8 cellular contexts compared by ENCODE assay signal in the genomic region with DNA sequence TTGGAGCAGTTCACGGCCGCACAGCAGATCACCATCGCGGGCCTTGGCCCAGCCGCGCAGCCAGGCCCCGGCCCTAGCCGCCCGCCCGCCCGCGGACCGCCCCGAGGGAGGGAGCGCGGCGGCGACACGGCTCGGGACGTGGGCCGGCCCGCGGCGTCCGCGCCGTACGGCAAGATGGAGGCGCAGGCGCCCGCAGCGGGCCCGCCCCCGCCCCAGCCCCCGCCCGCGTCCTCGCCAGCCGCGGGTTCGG. TPM values are rescaled to one million over a fixed set of nuclear protein-coding genes. Genes with fewer than 3 reads are reported as not detected.
DNase-seq lines count a peak whose midpoint lies in the region; ATAC-seq and TF ChIP-seq lines count a peak whose summit lies in the region.

A gene with protein sequence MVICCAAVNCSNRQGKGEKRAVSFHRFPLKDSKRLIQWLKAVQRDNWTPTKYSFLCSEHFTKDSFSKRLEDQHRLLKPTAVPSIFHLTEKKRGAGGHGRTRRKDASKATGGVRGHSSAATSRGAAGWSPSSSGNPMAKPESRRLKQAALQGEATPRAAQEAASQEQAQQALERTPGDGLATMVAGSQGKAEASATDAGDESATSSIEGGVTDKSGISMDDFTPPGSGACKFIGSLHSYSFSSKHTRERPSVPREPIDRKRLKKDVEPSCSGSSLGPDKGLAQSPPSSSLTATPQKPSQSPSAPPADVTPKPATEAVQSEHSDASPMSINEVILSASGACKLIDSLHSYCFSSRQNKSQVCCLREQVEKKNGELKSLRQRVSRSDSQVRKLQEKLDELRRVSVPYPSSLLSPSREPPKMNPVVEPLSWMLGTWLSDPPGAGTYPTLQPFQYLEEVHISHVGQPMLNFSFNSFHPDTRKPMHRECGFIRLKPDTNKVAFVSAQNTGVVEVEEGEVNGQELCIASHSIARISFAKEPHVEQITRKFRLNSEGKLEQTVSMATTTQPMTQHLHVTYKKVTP (minus strand): TSS at position 176 of the 250 bp plus-strand sequence. CDS start 141 bp downstream, at position 35.

- H3K4me1 ChIP-seq in HUES48 (ENCODE audit: control insufficient read depth, insufficient read depth, low read length) (peaks cover 8% of the 10 kb centered on the region; the same call in 1 of the 2 replicates), fibroblast of lung (ENCODE audit: control insufficient read depth, extremely low read depth, insufficient read depth, low read length) (no peaks in the 10 kb centered on the region)

- POLR2A ChIA-PET in activated CD8-positive, alpha-beta T cell treated with anti-CD3 and anti-CD28 coated beads for 36 hours (lab: Charles Lee), result interaction anchor here (1.0 to 1.6 kb wide), 3 partner anchors 36 to 193 kb away, joined by 3 to 7 read pairs (median 3); no protein-coding TSS in a partner anchor

- H3K27ac ChIP-seq in HUES48 (ENCODE audit: low read depth, low read length), result peak within 1 kb of the TSS; percentile 99
- H3K27ac ChIP-seq in fibroblast of lung (ENCODE audit: insufficient read depth, low read length), result peak within 1 kb of the TSS; percentile 99

- H3K27me3 ChIP-seq in HUES48 (ENCODE audit: control insufficient read depth, insufficient read depth, low read length), result no peaks in the 10 kb centered on the region
- H3K27me3 ChIP-seq in fibroblast of lung (ENCODE audit: control insufficient read depth, insufficient read depth, low read length), result no peaks in the 10 kb centered on the region

- peaks cover 53% of the 10 kb centered on the region for H3K4me1 Mint-ChIP-seq in activated CD8-positive, alpha-beta T cell treated with anti-CD3 and anti-CD28 coated beads for 36 hours (ENCODE audit: low read depth)
- H3K4me1 Mint-ChIP-seq in nephron progenitor cell, result peaks cover 56% of the 10 kb centered on the region

- peak; percentile 51 for ATAC-seq in GM21515 (IDR thresholded peaks at IDR 0.05; ENCODE audit: unreplicated experiment)
- ATAC-seq in activated CD8-positive, alpha-beta T cell treated with anti-CD3 and anti-CD28 coated beads for 36 hours, result peak; percentile 59

- H2AFZ ChIP-seq in fibroblast of lung (ENCODE audit: low read length), result peak within 1 kb of the TSS; percentile 99

- no peaks in the 10 kb centered on the region for H4K20me1 ChIP-seq in fibroblast of lung (ENCODE audit: control insufficient read depth, extremely low read depth, insufficient read depth, low read length)

- H3K9me3 ChIP-seq in HUES48 (ENCODE audit: control insufficient read depth, insufficient read depth, low read length) (peaks cover 3% of the 10 kb centered on the region), fibroblast of lung (ENCODE audit: control insufficient read depth, insufficient read depth, low read depth, low read length) (no peaks in the 10 kb centered on the region)

- no peaks in the 10 kb centered on the region for H3K27me3 Mint-ChIP-seq in activated CD8-positive, alpha-beta T cell treated with anti-CD3 and anti-CD28 coated beads for 36 hours
- no peaks in the 10 kb centered on the region for H3K27me3 Mint-ChIP-seq in nephron progenitor cell (ENCODE audit: low read depth, poor library complexity)

- H3K9ac ChIP-seq in HUES48 (ENCODE audit: low read depth, low read length), result peak within 1 kb of the TSS; percentile 99
- H3K9ac ChIP-seq in fibroblast of lung (ENCODE audit: insufficient read depth, low read length), result peak within 1 kb of the TSS; percentile 99

- H3K4me3 ChIP-seq in HUES48 (ENCODE audit: low read depth, low read length) (peak within 1 kb of the TSS; percentile 100), fibroblast of lung (replicated peaks in 1 of 4; ENCODE audit: control extremely low read depth in 1 of 4, insufficient read depth in 1 of 4, low read depth in 3 of 4, low read length in 4 of 4) (peak within 1 kb of the TSS; percentile 85 to 95 (median 92))

- peak within 1 kb of the TSS; percentile 97 for H3K4me3 Mint-ChIP-seq in activated CD8-positive, alpha-beta T cell treated with anti-CD3 and anti-CD28 coated beads for 36 hours
- peak within 1 kb of the TSS; percentile 98 for H3K4me3 Mint-ChIP-seq in nephron progenitor cell

- peak within 1 kb of the TSS; percentile 92 for H3K27ac Mint-ChIP-seq in activated CD8-positive, alpha-beta T cell treated with anti-CD3 and anti-CD28 coated beads for 36 hours
- peak within 1 kb of the TSS; percentile 97 for H3K27ac Mint-ChIP-seq in nephron progenitor cell

- intact Hi-C loops in activated CD8-positive, alpha-beta T cell treated with anti-CD3 and anti-CD28 coated beads for 36 hours (cut with micrococcal nuclease), result no loop called here

- DNase-seq in GM03348 (ENCODE audit: low spot score), result peak; percentile 95
- DNase-seq in activated CD8-positive, alpha-beta T cell treated with anti-CD3 and anti-CD28 coated beads for 36 hours, result no peak
- no peak for DNase-seq in fibroblast of lung (ENCODE audit: low read depth in 2 of 2)
- DNase-seq in nephron progenitor cell, result peak; percentile 77
- no peak for DNase-seq in NCI-H82 treated with DMSO at 0.1 percent for 48 hours (lab: John Stamatoyannopoulos, UW; ENCODE audit: unreplicated experiment)
- DNase-seq in cerebellar nuclear complex (lab: John Stamatoyannopoulos, UW), result no peak

- TF ChIP-seq CTCF in activated CD8-positive, alpha-beta T cell treated with anti-CD3 and anti-CD28 coated beads for 36 hours (IDR thresholded peaks at IDR 0.05), result no peak
- TF ChIP-seq CTCF in fibroblast of lung (conservative IDR thresholded peaks at IDR 0.05 in 1 of 2, IDR thresholded peaks at IDR 0.05 in 1 of 2; ENCODE audit: low read depth in 1 of 2, low read length in 2 of 2) (no peak), nephron progenitor cell (IDR thresholded peaks at IDR 0.05) (no peak)

- peaks cover 79% of the 10 kb centered on the region for H3K79me2 ChIP-seq in fibroblast of lung (ENCODE audit: control insufficient read depth, insufficient read depth, low read length)

- H3K36me3 Mint-ChIP-seq in activated CD8-positive, alpha-beta T cell treated with anti-CD3 and anti-CD28 coated beads for 36 hours (ENCODE audit: low read depth), result peaks cover 40% of the 10 kb centered on the region
- H3K36me3 Mint-ChIP-seq in nephron progenitor cell (ENCODE audit: low read depth), result peaks cover 45% of the 10 kb centered on the region

- CTCF ChIA-PET in activated CD8-positive, alpha-beta T cell treated with anti-CD3 and anti-CD28 coated beads for 36 hours (lab: Charles Lee), result interaction anchor here (2.0 kb wide), 1 partner anchor 26 kb away, joined by 5 read pairs; no protein-coding TSS in a partner anchor

- H3K9me3 Mint-ChIP-seq in activated CD8-positive, alpha-beta T cell treated with anti-CD3 and anti-CD28 coated beads for 36 hours, result no peaks in the 10 kb centered on the region
- no peaks in the 10 kb centered on the region for H3K9me3 Mint-ChIP-seq in nephron progenitor cell

- H3K36me3 ChIP-seq in HUES48 (ENCODE audit: control insufficient read depth, insufficient read depth, low read length), result peaks cover 39% of the 10 kb centered on the region
- peaks cover 14% of the 10 kb centered on the region for H3K36me3 ChIP-seq in fibroblast of lung (ENCODE audit: control insufficient read depth, insufficient read depth, low read length)

- peak within 1 kb of the TSS; percentile 97 for H3K4me2 ChIP-seq in fibroblast of lung (ENCODE audit: extremely low read depth, insufficient read depth, low read length)

RNA-seq across cellular contexts. Expression of the gene that starts here (rescaled TPM):
- total RNA-seq in activated CD8-positive, alpha-beta T cell treated with anti-CD3 and anti-CD28 coated beads for 36 hours, result 10 to 100 TPM; 45.1 to 48.9 TPM
- 40.6 and 47.7 TPM in 2 replicates for total RNA-seq in fibroblast of lung
- polyA plus RNA-seq in fibroblast of lung, result 19.3 and 27.7 TPM in 2 replicates
- polyA plus RNA-seq in fibroblast of lung (2012), result 40.2 and 56.7 TPM in 2 replicates
- 77.1 and 106 TPM in 2 replicates for polyA minus RNA-seq in fibroblast of lung (ENCODE audit: low replicate concordance)

Comparison
In these comparisons a context has a peak if more than half of its experiments do, and no peak if none do; other contexts are left out.
1. DNase-seq: peak in GM03348 (single experiment) and nephron progenitor cell (single experiment); none in activated CD8-positive, alpha-beta T cell treated with anti-CD3 and anti-CD28 coated beads for 36 hours (single experiment), fibroblast of lung (0 of 2), NCI-H82 treated with DMSO at 0.1 percent for 48 hours (single experiment) and cerebellar nuclear complex (0 of 2).